Comparison of ENCODE assay signal across 1 cellular context in genomic region chr19:37964109-37964508, GRCh38.
TF ChIP-seq lines count a peak whose summit lies in the region.

No MANE protein-coding gene starts in this region.

TF ChIP-seq in IMR-90, 13 proteins besides CTCF, POLR2A, EP300 and RAD21:
- TF ChIP-seq ELK1 (IDR thresholded peaks at IDR 0.05; ENCODE audit: borderline replicate concordance, low read depth, low read length): no peak
- TF ChIP-seq BHLHE40 (IDR thresholded peaks at IDR 0.05; ENCODE audit: low read depth, low read length): no peak
- TF ChIP-seq MAZ (IDR thresholded peaks at IDR 0.05; ENCODE audit: borderline replicate concordance, low read depth, low read length): no peak
- TF ChIP-seq MXI1 (IDR thresholded peaks at IDR 0.05; ENCODE audit: borderline replicate concordance, low read depth, low read length): no peak
- no peak for TF ChIP-seq FOS (IDR thresholded peaks at IDR 0.05; ENCODE audit: low read depth, low read length)
- TF ChIP-seq MAFK (IDR thresholded peaks at IDR 0.05; ENCODE audit: low read depth, low read length): no peak
- TF ChIP-seq SMC3 (IDR thresholded peaks at IDR 0.05; ENCODE audit: low read depth, low read length): no peak
- TF ChIP-seq RFX5 (IDR thresholded peaks at IDR 0.05; ENCODE audit: low read depth, low read length): no peak
- no peak for TF ChIP-seq USF2 (IDR thresholded peaks at IDR 0.05; ENCODE audit: low read depth, low read length)
- no peak for TF ChIP-seq CHD1 (IDR thresholded peaks at IDR 0.05; ENCODE audit: low read depth, low read length)
- no peak for TF ChIP-seq CEBPB (IDR thresholded peaks at IDR 0.05; ENCODE audit: low read depth, low read length)
- TF ChIP-seq NFE2L2 (IDR thresholded peaks at IDR 0.05; ENCODE audit: low read depth, low read length): no peak
- TF ChIP-seq RCOR1 (IDR thresholded peaks at IDR 0.05; ENCODE audit: insufficient replicate concordance, low read length): no peak
